8 cellular contexts compared by ENCODE assay signal in genomic region chr19:47231215-47232054, GRCh38. TPM values are rescaled to one million over a fixed set of nuclear protein-coding genes. Genes with fewer than 3 reads are reported as not detected.
DNase-seq lines count a peak whose midpoint lies in the region; FAIRE-seq and TF ChIP-seq lines count a peak whose summit lies in the region.

No MANE protein-coding gene starts in this region.

- DNase-seq in SIG-M5 treated with dmso at 0.1 percent for 504 hours (lab: John Stamatoyannopoulos, UW; ENCODE audit: unreplicated experiment) (peak; percentile 73), SIG-M5 (lab: John Stamatoyannopoulos, UW) (no peak), HTR-8/SVneo (ENCODE audit: insufficient read length, low spot score) (peak; percentile 69), SK-MEL-5 (ENCODE audit: low read depth, low spot score) (peak; percentile 66), glomerular visceral epithelial cell (ENCODE audit: extremely low spot score) (peak; percentile 93), occipital lobe (lab: John Stamatoyannopoulos, UW) (peak; percentile 82), suprapubic skin (ENCODE audit: low spot score in 2 of 2) (peak; percentile 93 to 94)
- DNase-seq in activated naive CD4-positive, alpha-beta T cell treated with anti-CD3 and anti-CD28 coated beads, Interleukin-2, amount 50 U/mL, for 16 hours = peak; percentile 91

- TF ChIP-seq CTCF in suprapubic skin (IDR thresholded peaks at IDR 0.05) = no peak

- H3K27me3 ChIP-seq in suprapubic skin = no peaks in the 10 kb centered on the region

- peak overlapping the region; percentile 96 for H3K27ac ChIP-seq in suprapubic skin

- WGBS in suprapubic skin = 28% methylated on average over 4 of the region's 51 CpGs

- TF ChIP-seq EP300 in suprapubic skin (IDR thresholded peaks at IDR 0.05) = no peak

- no peaks in the 10 kb centered on the region for H3K9me3 ChIP-seq in suprapubic skin

- H3K36me3 ChIP-seq in suprapubic skin = no peaks in the 10 kb centered on the region

- peak overlapping the region; percentile 93 for H3K4me3 ChIP-seq in suprapubic skin

- no peak for FAIRE-seq in HTR-8/SVneo (lab: Jason Lieb, UNC)

- in situ Hi-C loops in SK-MEL-5 (cut with HindIII; ENCODE audit: low pct_unique_long_range_greater_than_20kb, low sequenced_read_pairs) = no loop called here

- TF ChIP-seq POLR2A in suprapubic skin (IDR thresholded peaks at IDR 0.05) = peak in 1 of 2 donors; percentile 29

- H3K4me1 ChIP-seq in suprapubic skin = peaks cover 57% of the 10 kb centered on the region

RNA-seq across cellular contexts. Expression of gene BBC3, which starts 0.4 kb away (rescaled TPM):
- 45.9 and 51.2 TPM in 2 replicates for total RNA-seq in SK-MEL-5 (2014; rRNA removed; shearing (Covaris generic))
- polyA plus RNA-seq in SK-MEL-5 (2015; cell fraction: cytosol; rRNA removed) = 53.3 and 59.6 TPM in 2 replicates
- 36.2 and 77.9 TPM in 2 replicates for polyA plus RNA-seq in SK-MEL-5 (2015; cell fraction: nucleus; rRNA removed)
- 13.4 TPM for total RNA-seq in occipital lobe
- total RNA-seq in suprapubic skin = 10 to 100 TPM in 2 of 4 donors, 1 to 10 TPM in 2; 5.6 to 13.6 (median 9.7) TPM

RNA-seq across cellular contexts. Expression of gene CCDC9, which starts 24.9 kb away (rescaled TPM):
- 2.5 and 5.0 TPM in 2 replicates for total RNA-seq in SK-MEL-5 (2014; rRNA removed; shearing (Covaris generic))
- polyA plus RNA-seq in SK-MEL-5 (2015; cell fraction: cytosol; rRNA removed) = 18.6 and 21.6 TPM in 2 replicates
- polyA plus RNA-seq in SK-MEL-5 (2015; cell fraction: nucleus; rRNA removed) = 13.3 and 17.2 TPM in 2 replicates
- total RNA-seq in occipital lobe = 2.8 TPM
- 10 to 100 TPM; 24.6 to 33.2 (median 27.4) TPM for total RNA-seq in suprapubic skin

RNA-seq across cellular contexts. Expression of gene INAFM1, which starts 43.2 kb away (rescaled TPM):
- total RNA-seq in SK-MEL-5 (2014; rRNA removed; shearing (Covaris generic)) = 0.45 and 0.69 TPM in 2 replicates
- 3.3 and 4.6 TPM in 2 replicates for polyA plus RNA-seq in SK-MEL-5 (2015; cell fraction: cytosol; rRNA removed)
- 3.8 and 5.5 TPM in 2 replicates for polyA plus RNA-seq in SK-MEL-5 (2015; cell fraction: nucleus; rRNA removed)
- total RNA-seq in occipital lobe (2.3 TPM), suprapubic skin (10 to 100 TPM in 2 of 4 donors, 1 to 10 TPM in 2; 6.6 to 13.5 (median 10.6) TPM)
